19 cellular contexts compared by ENCODE assay signal in genomic region chr17:37745801-37746426, GRCh38. TPM values are rescaled to one million over a fixed set of nuclear protein-coding genes. Genes with fewer than 3 reads are reported as not detected.
DNase-seq lines count a peak whose midpoint lies in the region; ATAC-seq and TF ChIP-seq lines count a peak whose summit lies in the region.
"Had no signal": no experiment of that assay in that cellular context is flagged by ENCODE, and none has a peak within 500 bp of the region (broad histone marks: within the 10 kb centered on the region; RNA-seq: fewer than 3 reads in every experiment).

No MANE protein-coding gene starts in this region.

- peak overlapping the region; percentile 91 for H3K27ac ChIP-seq in OCI-LY3 (ENCODE audit: low read length)
- no peak overlapping the region for H3K27ac ChIP-seq in neural progenitor cell
- no peak overlapping the region for H3K27ac ChIP-seq in spleen
- H3K27ac ChIP-seq: suprapubic skin had no signal

- DNase-seq in Calu3 (peak; percentile 50), neural progenitor cell (ENCODE audit: low spot score) (no peak), spleen (no peak), NCI-H82 treated with DMSO at 0.1 percent for 48 hours (lab: John Stamatoyannopoulos, UW; ENCODE audit: unreplicated experiment) (no peak), left lobe of liver (ENCODE audit: low spot score) (no peak)
- DNase-seq: activated CD8-positive, alpha-beta T cell treated with anti-CD3 and anti-CD28 coated beads, Interleukin-2, amount 10 ng/mL, durations not matched to agents 7 days and 5 days; activated gamma-delta T cell; effector CD4-positive, alpha-beta T cell; KBM-7; NCI-H1694; NCI-H526; T1000 had no signal

- H3K4me1 ChIP-seq in OCI-LY3 (ENCODE audit: low read length) (peaks cover 35% of the 10 kb centered on the region), iPS-15b (ENCODE audit: control insufficient read depth, insufficient read depth, low read length) (peaks cover 2% of the 10 kb centered on the region), neural progenitor cell (peaks cover 27% of the 10 kb centered on the region), spleen (peaks cover 33 to 54% (median 44%) of the 10 kb centered on the region in 6 donors)

- H3K36me3 ChIP-seq in OCI-LY3 (replicated peaks; ENCODE audit: low read depth, low read length): peaks cover 34% of the 10 kb centered on the region
- H3K36me3 ChIP-seq in iPS-15b (ENCODE audit: control insufficient read depth, insufficient read depth, low read length): no peaks in the 10 kb centered on the region
- no peaks in the 10 kb centered on the region for H3K36me3 ChIP-seq in neural progenitor cell
- no peaks in the 10 kb centered on the region for H3K36me3 ChIP-seq in spleen
- H3K36me3 ChIP-seq: suprapubic skin had no signal

- peaks cover 15% of the 10 kb centered on the region for H4K20me1 ChIP-seq in OCI-LY3 (ENCODE audit: insufficient read depth, low read length)
- peaks cover 48% of the 10 kb centered on the region for H4K20me1 ChIP-seq in neural progenitor cell (ENCODE audit: low read depth)

- H3F3A ChIP-seq in neural progenitor cell (ENCODE audit: low read depth): peaks cover 32% of the 10 kb centered on the region

- TF ChIP-seq POLR2A in spleen (IDR thresholded peaks at IDR 0.05): no peak

- H3K4me3 ChIP-seq in OCI-LY3 (ENCODE audit: low read length): peak overlapping the region; percentile 95
- peak overlapping the region; percentile 76 for H3K4me3 ChIP-seq in iPS-15b (ENCODE audit: low read depth, low read length)
- H3K4me3 ChIP-seq in neural progenitor cell: no peak overlapping the region
- peak overlapping the region in 1 of 8 donors; percentile 59 for H3K4me3 ChIP-seq in spleen
- H3K4me3 ChIP-seq: suprapubic skin had no signal

- H3K79me2 ChIP-seq in OCI-LY3 (ENCODE audit: low read length) (peaks cover 68% of the 10 kb centered on the region), neural progenitor cell (ENCODE audit: low read depth) (no peaks in the 10 kb centered on the region)

- BruUV-seq in Calu3 (replicated peaks; lab: Mats Ljungman, UMichigan): no TSS peak

- no peaks in the 10 kb centered on the region for H3K27me3 ChIP-seq in OCI-LY3 (ENCODE audit: low read depth, low read length)
- peaks cover 88% of the 10 kb centered on the region for H3K27me3 ChIP-seq in iPS-15b (ENCODE audit: control insufficient read depth, insufficient read depth, low read length)
- H3K27me3 ChIP-seq in neural progenitor cell: peaks cover 100% of the 10 kb centered on the region
- H3K27me3 ChIP-seq in spleen (replicated peaks in 1 of 7): peaks cover 16 to 87% (median 70%) of the 10 kb centered on the region in 7 donors

- H2AFZ ChIP-seq in OCI-LY3 (ENCODE audit: low read depth, low read length): no peak overlapping the region
- H2AFZ ChIP-seq in neural progenitor cell (replicated peaks): no peak overlapping the region

- H3K36me3 Mint-ChIP-seq in Calu3 (ENCODE audit: insufficient read depth, unreplicated experiment): peaks cover 78% of the 10 kb centered on the region
- no peaks in the 10 kb centered on the region for H3K36me3 Mint-ChIP-seq in neural progenitor cell
- H3K36me3 Mint-ChIP-seq: brain had no signal

- H3K27me3 Mint-ChIP-seq in Calu3 (ENCODE audit: unreplicated experiment): no peaks in the 10 kb centered on the region
- H3K27me3 Mint-ChIP-seq in neural progenitor cell (ENCODE audit: insufficient read depth, low read depth): peaks cover 71% of the 10 kb centered on the region

- H3K9me3 Mint-ChIP-seq in Calu3 (ENCODE audit: low read depth, unreplicated experiment): no peaks in the 10 kb centered on the region
- H3K9me3 Mint-ChIP-seq in neural progenitor cell: no peaks in the 10 kb centered on the region
- H3K9me3 Mint-ChIP-seq: brain had no signal

- H3K27ac Mint-ChIP-seq in Calu3 (ENCODE audit: unreplicated experiment) (peak overlapping the region; percentile 99), neural progenitor cell (no peak overlapping the region)
- H3K27ac Mint-ChIP-seq: activated CD8-positive, alpha-beta T cell treated with anti-CD3 and anti-CD28 coated beads, Interleukin-2, amount 10 ng/mL, durations not matched to agents 7 days and 5 days had no signal

- H3K9me3 ChIP-seq in OCI-LY3 (ENCODE audit: insufficient read depth, low read length) (no peaks in the 10 kb centered on the region), iPS-15b (ENCODE audit: control insufficient read depth, insufficient read depth, low read length) (no peaks in the 10 kb centered on the region), neural progenitor cell (ENCODE audit: low read depth) (no peaks in the 10 kb centered on the region), spleen (no peaks in the 10 kb centered on the region)
- H3K9me3 ChIP-seq: suprapubic skin had no signal

- intact Hi-C loops in Calu3 (cut with micrococcal nuclease; ENCODE audit: unreplicated experiment) (loop anchor here (1.0 to 2.0 kb wide), 3 partner anchors 25 to 71 kb away; no protein-coding TSS in a partner anchor), spleen (cut with DNase I; ENCODE audit: low total_unique reads) (no loop called here)

- H3K4me1 Mint-ChIP-seq in Calu3 (ENCODE audit: low read depth, unreplicated experiment): peaks cover 31% of the 10 kb centered on the region
- peaks cover 8% of the 10 kb centered on the region for H3K4me1 Mint-ChIP-seq in neural progenitor cell

- H3K4me2 ChIP-seq in OCI-LY3 (ENCODE audit: low read length) (peak overlapping the region; percentile 96), neural progenitor cell (peak overlapping the region; percentile 82)

- TF ChIP-seq CTCF in Calu3 (IDR thresholded peaks at IDR 0.05; ENCODE audit: unreplicated experiment) (peak; percentile 6), OCI-LY3 (IDR thresholded peaks at IDR 0.05; ENCODE audit: low read depth, low read length) (no peak), neural progenitor cell (IDR thresholded peaks at IDR 0.05) (no peak), spleen (IDR thresholded peaks at IDR 0.05 in 8 of 11, conservative IDR thresholded peaks at IDR 0.05 in 3 of 11) (no peak)

- H3K9ac ChIP-seq in OCI-LY3 (ENCODE audit: low read length) (peak overlapping the region; percentile 97), iPS-15b (ENCODE audit: low read depth, low read length) (no peak overlapping the region), neural progenitor cell (no peak overlapping the region)

- WGBS in spleen, 5 donors: 26 to 36% (median 32%) methylated on average over 19 to 20 of the region's 20 CpGs

- CTCF ChIA-PET in Calu3 (lab: Charles Lee): interaction anchor here (0.8 to 6.0 kb wide), 30 partner anchors 8 to 113 kb away, joined by 3 to 75 read pairs (median 4); no protein-coding TSS in a partner anchor

- H3K4me3 Mint-ChIP-seq in Calu3 (ENCODE audit: low read depth, unreplicated experiment) (peak overlapping the region; percentile 100), neural progenitor cell (no peak overlapping the region)
- H3K4me3 Mint-ChIP-seq: activated CD8-positive, alpha-beta T cell treated with anti-CD3 and anti-CD28 coated beads, Interleukin-2, amount 10 ng/mL, durations not matched to agents 7 days and 5 days had no signal

- ATAC-seq in HG02870 (IDR thresholded peaks at IDR 0.05; ENCODE audit: unreplicated experiment) (no peak), left lobe of liver (no peak)
- ATAC-seq: activated CD8-positive, alpha-beta T cell treated with anti-CD3 and anti-CD28 coated beads, Interleukin-2, amount 10 ng/mL, durations not matched to agents 7 days and 5 days; sciatic nerve had no signal

RNA-seq across cellular contexts. Expression of gene HNF1B, which starts 1.1 kb away (rescaled TPM):
- total RNA-seq in Calu3 (2022) (127 and 130 TPM in 2 replicates), neural progenitor cell (ENCODE audit: low replicate concordance) (0.15 TPM in 1 of 2 replicates, not detected in the other), spleen (not detected), left lobe of liver (8.4 TPM)
- polyA plus RNA-seq in spleen: under 1 TPM; 0.06 to 0.12 (median 0.07) TPM
- total RNA-seq: activated CD8-positive, alpha-beta T cell treated with anti-CD3 and anti-CD28 coated beads, Interleukin-2, amount 10 ng/mL, durations not matched to agents 7 days and 5 days; fibroblast of villous mesenchyme; sciatic nerve; suprapubic skin had no signal

Comparison
In these comparisons a context has a peak if more than half of its experiments do, and no peak if none do; other contexts are left out.
1. RNA of gene HNF1B, which starts 1.1 kb away (total RNA-seq): 127 to 130 TPM in Calu3; 8.4 TPM in left lobe of liver (single experiment), 0.15 TPM in neural progenitor cell and not detected in spleen; every median in the first group is over 10 times any median in the second.